In the genomic region with DNA sequence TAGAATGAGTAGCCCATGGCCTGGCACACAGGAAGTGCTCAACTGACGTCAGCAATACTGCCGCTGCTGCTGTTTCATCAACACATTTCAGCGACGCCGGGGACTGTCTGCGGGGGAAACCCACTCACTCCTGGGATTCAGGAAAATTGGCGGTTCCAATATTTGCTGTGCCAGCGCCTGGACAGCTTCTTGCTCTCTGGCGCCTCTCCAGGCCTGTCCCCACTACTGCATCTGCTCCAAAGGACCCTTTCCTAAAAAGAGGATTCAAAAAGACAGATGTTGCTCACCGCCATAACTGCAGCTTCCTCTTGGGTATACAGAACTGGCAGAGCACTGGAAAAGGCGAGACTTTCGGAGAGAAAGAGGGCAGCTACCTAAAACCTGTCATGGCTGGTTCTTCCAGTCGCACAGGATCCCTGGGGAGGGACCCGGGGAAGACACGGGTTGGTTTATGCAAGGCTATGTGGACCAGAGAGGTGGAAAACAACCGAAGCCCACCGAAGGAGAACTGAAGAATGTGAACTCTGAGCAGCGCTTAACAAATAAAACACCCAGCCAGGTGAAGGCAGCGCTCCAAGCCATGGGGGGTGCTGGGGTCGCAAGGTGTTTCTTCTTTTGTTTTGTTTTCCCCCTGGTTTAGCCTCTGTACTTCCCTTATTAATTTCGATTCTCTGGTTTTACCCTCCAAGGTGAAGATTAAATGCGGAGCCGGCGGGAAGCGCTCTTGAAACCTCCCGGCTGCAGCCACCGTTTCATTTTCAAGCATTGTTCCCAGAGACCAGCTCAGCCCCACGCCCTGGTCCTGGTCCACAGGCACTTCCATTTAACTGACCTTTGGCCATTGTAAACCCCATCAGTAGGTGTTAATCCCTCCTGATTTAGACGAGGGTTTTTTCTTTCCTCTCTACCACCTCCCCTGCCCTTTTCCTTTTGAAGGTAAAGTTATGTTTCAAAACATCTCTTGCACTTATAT, we compare ENCODE assay signal across 10 cellular contexts. TPM values are rescaled to one million over a fixed set of nuclear protein-coding genes. Genes with fewer than 3 reads are reported as not detected.
DNase-seq lines count a peak whose midpoint lies in the region; ATAC-seq and TF ChIP-seq lines count a peak whose summit lies in the region.
"Had no signal": no experiment of that assay in that cellular context is flagged by ENCODE, and none has a peak within 500 bp of the region (broad histone marks: within the 10 kb centered on the region; RNA-seq: fewer than 3 reads in every experiment).

No MANE protein-coding gene starts in this region.

- no peaks in the 10 kb centered on the region for H3K79me2 ChIP-seq in parathyroid adenoma

- CTCF ChIA-PET in GM10248 (lab: Yijun Ruan, JAX), result interaction anchor here (1.5 to 5.7 kb wide), 4 partner anchors 9 to 365 kb away, joined by 4 to 35 read pairs (median 9); no protein-coding TSS in a partner anchor

- H3K4me2 ChIP-seq in parathyroid adenoma (ENCODE audit: low read length), result peak overlapping the region; percentile 16

- TF ChIP-seq CTCF in GM10248 (IDR thresholded peaks at IDR 0.05; ENCODE audit: control extremely low read depth, extremely low read depth, low read depth, missing control alignments) (peak; percentile 5), parathyroid adenoma (IDR thresholded peaks at IDR 0.05) (peak; percentile 77)

- H3K9me3 ChIP-seq in endocrine pancreas (ENCODE audit: control insufficient read depth, low read length) (no peaks in the 10 kb centered on the region), parathyroid adenoma (ENCODE audit: control insufficient read depth, low read length) (no peaks in the 10 kb centered on the region)

- H3K27me3 ChIP-seq in endocrine pancreas (ENCODE audit: control insufficient read depth, insufficient read depth, low read length) (no peaks in the 10 kb centered on the region), parathyroid adenoma (ENCODE audit: control insufficient read depth, insufficient read depth, low read length) (no peaks in the 10 kb centered on the region)

- peak overlapping the region; percentile 55 for H3K4me3 ChIP-seq in endocrine pancreas (ENCODE audit: control insufficient read depth, insufficient read depth, low read length)
- H3K4me3 ChIP-seq in parathyroid adenoma (ENCODE audit: low read depth, low read length), result no peak overlapping the region

- H3K36me3 ChIP-seq in endocrine pancreas (ENCODE audit: control insufficient read depth, insufficient read depth, low read length) (no peaks in the 10 kb centered on the region), parathyroid adenoma (ENCODE audit: control insufficient read depth, insufficient read depth, low read length) (no peaks in the 10 kb centered on the region)

- no peak overlapping the region for H3K27ac ChIP-seq in parathyroid adenoma

- H3K9ac ChIP-seq in endocrine pancreas (ENCODE audit: control insufficient read depth, insufficient read depth, low read length), result no peak overlapping the region
- no peak overlapping the region for H3K9ac ChIP-seq in parathyroid adenoma

- DNase-seq in GM10248 (ENCODE audit: extremely low spot score) (no peak), NCI-H460 (ENCODE audit: extremely low read depth, low read depth) (peak; percentile 59)
- no peak for DNase-seq in stimulated activated naive CD4-positive, alpha-beta T cell treated with Interleukin-2 at 50 U/mL for 16 hours (lab: John Stamatoyannopoulos, UW)
- DNase-seq in effector CD8-positive, alpha-beta T cell (lab: John Stamatoyannopoulos, UW), result no peak
- DNase-seq: midbrain; NK-92 treated with Interleukin-12 subunit alpha and Interleukin-12 subunit beta, amount 100 ng/mL, for 24 hours had no signal

- H3K4me1 ChIP-seq in endocrine pancreas (ENCODE audit: control insufficient read depth, insufficient read depth, low read length), result no peaks in the 10 kb centered on the region
- peaks cover 10% of the 10 kb centered on the region for H3K4me1 ChIP-seq in parathyroid adenoma

- no peak for ATAC-seq in HG03442 (IDR thresholded peaks at IDR 0.05; ENCODE audit: unreplicated experiment)
- no peak for ATAC-seq in HG03159 (IDR thresholded peaks at IDR 0.05; ENCODE audit: unreplicated experiment)

- H2AFZ ChIP-seq in parathyroid adenoma, result peak overlapping the region; percentile 88

- POLR2A ChIA-PET in GM10248 (lab: Yijun Ruan, JAX), result no interaction called here

RNA-seq across cellular contexts. Expression of gene ENO4, which starts 39.5 kb away (rescaled TPM):
- total RNA-seq in NCI-H460 (2014; rRNA removed; shearing (Covaris generic)), result 0.52 TPM in 2 replicates
- polyA plus RNA-seq in NCI-H460 (2014; cell fraction: nucleus; rRNA removed), result not detected in 2 replicates
